In genomic region chr19:30128211-30128610, GRCh38 we compare ENCODE assay signal across 9 cellular contexts.
"Had no signal": no experiment of that assay in that cellular context is flagged by ENCODE, and none has a peak within 500 bp of the region (broad histone marks: within the 10 kb centered on the region; RNA-seq: fewer than 3 reads in every experiment).

No MANE protein-coding gene starts in this region.

- H3K27ac Mint-ChIP-seq: GM23338, HFFc6 had no signal

- FAIRE-seq: H1, H54, K562 had no signal

- H3K4me3 Mint-ChIP-seq: GM23338, H9, HFFc6 had no signal

- H3K9me3 Mint-ChIP-seq: GM23338, H9 had no signal

- H3K27ac ChIP-seq: HL-60 had no signal

- H2AFZ ChIP-seq: GM23338 had no signal

- H3K4me1 Mint-ChIP-seq: GM23338 had no signal

- H3K4me2 ChIP-seq: GM23338 had no signal

- H3K4me3 ChIP-seq: GM23338, K562 had no signal

- DNase-seq: H9, HCEC 1CT, HFFc6, IMR-90 had no signal

- ATAC-seq: GM23338, K562 had no signal
